In the genomic region with DNA sequence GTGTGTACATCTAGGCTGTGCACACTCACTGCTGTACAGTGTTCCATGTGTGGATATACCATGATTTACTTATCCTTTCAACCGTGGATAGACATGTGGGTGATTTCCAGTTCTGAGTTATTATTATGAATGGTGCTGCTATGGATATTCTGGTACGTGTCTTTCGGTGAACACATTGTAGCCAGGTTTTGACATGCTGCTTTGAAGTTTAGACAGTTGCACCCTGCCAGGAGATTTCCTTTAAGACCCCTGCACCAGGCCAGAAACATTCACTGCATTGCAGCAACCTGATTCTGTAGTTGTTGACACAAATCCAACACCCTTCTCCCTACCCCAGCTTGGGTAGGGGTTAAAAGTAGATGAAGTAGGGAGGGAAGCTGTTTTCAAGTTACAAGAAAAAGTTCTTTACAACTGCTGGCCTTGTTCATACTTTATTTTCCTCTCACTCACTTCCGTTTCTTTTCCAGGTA, we compare ENCODE assay signal across 8 cellular contexts. TPM values are rescaled to one million over a fixed set of nuclear protein-coding genes. Genes with fewer than 3 reads are reported as not detected.
DNase-seq lines count a peak whose midpoint lies in the region; ATAC-seq and TF ChIP-seq lines count a peak whose summit lies in the region.

No MANE protein-coding gene starts in this region.

- peak overlapping the region; percentile 56 for H3K9ac ChIP-seq in mammary epithelial cell (ENCODE audit: insufficient read depth, low read length)

- no peaks in the 10 kb centered on the region for H3K27me3 Mint-ChIP-seq in stimulated activated naive CD8-positive, alpha-beta T cell treated with anti-CD3 and anti-CD28 coated beads, Interleukin-15, Interleukin-2, amounts not matched to agents 100 ng/mL and 50 ng/mL, for 24 hours

- peak overlapping the region; percentile 90 for H3K27ac Mint-ChIP-seq in stimulated activated naive CD8-positive, alpha-beta T cell treated with anti-CD3 and anti-CD28 coated beads, Interleukin-15, Interleukin-2, amounts not matched to agents 100 ng/mL and 50 ng/mL, for 24 hours

- peak overlapping the region; percentile 44 for H3K4me3 Mint-ChIP-seq in stimulated activated naive CD8-positive, alpha-beta T cell treated with anti-CD3 and anti-CD28 coated beads, Interleukin-15, Interleukin-2, amounts not matched to agents 100 ng/mL and 50 ng/mL, for 24 hours

- H3K9me3 Mint-ChIP-seq in stimulated activated naive CD8-positive, alpha-beta T cell treated with anti-CD3 and anti-CD28 coated beads, Interleukin-15, Interleukin-2, amounts not matched to agents 100 ng/mL and 50 ng/mL, for 24 hours = no peaks in the 10 kb centered on the region

- in situ Hi-C loops in mammary epithelial cell (cut with MboI; ENCODE audit: low sequenced_read_pairs in 2 of 2) = no loop called here

- TF ChIP-seq POLR2A in uterus (IDR thresholded peaks at IDR 0.05) = no peak

- H3K27ac ChIP-seq in mammary epithelial cell (ENCODE audit: insufficient read depth, low read depth, low read length) (peak overlapping the region; percentile 91), uterus (no peak overlapping the region)

- dilution Hi-C loops in mammary epithelial cell (cut with HindIII; ENCODE audit: low sequenced_read_pairs) = no loop called here

- intact Hi-C loops in mammary epithelial cell (cut with micrococcal nuclease) = loop anchor here (1.0 kb wide), 1 partner anchor 12 kb away; a partner anchor contains a TSS
- intact Hi-C loops in uterus (cut with DNase I; ENCODE audit: low total_unique reads) = no loop called here

- no peaks in the 10 kb centered on the region for H3K79me2 ChIP-seq in mammary epithelial cell (ENCODE audit: insufficient read depth, low read length)

- H3K4me2 ChIP-seq in mammary epithelial cell (ENCODE audit: insufficient read depth, low read depth, low read length) = peak overlapping the region; percentile 60

- peak; percentile 18 to 27 for ATAC-seq in activated CD4-positive, CD25-positive, alpha-beta regulatory T cell treated with anti-CD3 and anti-CD28 coated beads, Interleukin-2, amount 50 U/mL, for 24 hours
- peak; percentile 25 for ATAC-seq in HG03159 (IDR thresholded peaks at IDR 0.05; ENCODE audit: unreplicated experiment)

- H3K27me3 ChIP-seq in mammary epithelial cell (ENCODE audit: insufficient read depth, low read length) (no peaks in the 10 kb centered on the region), uterus (no peaks in the 10 kb centered on the region)

- H3K4me3 ChIP-seq in mammary epithelial cell (replicated peaks in 1 of 3; ENCODE audit: insufficient read depth in 1 of 3, low read depth in 2 of 3, low read length in 3 of 3) (no peak overlapping the region), uterus (no peak overlapping the region)

- H2AFZ ChIP-seq in mammary epithelial cell (ENCODE audit: low read depth, low read length) = peak overlapping the region; percentile 57

- WGBS in mammary epithelial cell (ENCODE audit: low coverage, missing lambda C conversion rate) = 57% methylated on average over 4 of the region's 4 CpGs

- no peaks in the 10 kb centered on the region for H4K20me1 ChIP-seq in mammary epithelial cell (ENCODE audit: insufficient read depth, low read length)

- TSS peak; percentile 49 for BruUV-seq in mammary epithelial cell (replicated peaks; lab: Mats Ljungman, UMichigan)

- DNase-seq in activated CD4-positive, CD25-positive, alpha-beta regulatory T cell treated with anti-CD3 and anti-CD28 coated beads, Interleukin-2, amount 50 U/mL, for 72 hours = no peak
- DNase-seq in mammary epithelial cell (peak; percentile 44), DMS 273 (lab: John Stamatoyannopoulos, UW; ENCODE audit: unreplicated experiment) (no peak), uterus (no peak), cortex of kidney (lab: John Stamatoyannopoulos, UW) (no peak)

- H3K4me1 Mint-ChIP-seq in stimulated activated naive CD8-positive, alpha-beta T cell treated with anti-CD3 and anti-CD28 coated beads, Interleukin-15, Interleukin-2, amounts not matched to agents 100 ng/mL and 50 ng/mL, for 24 hours (ENCODE audit: low read depth) = peaks cover 61% of the 10 kb centered on the region

- H3K36me3 Mint-ChIP-seq in stimulated activated naive CD8-positive, alpha-beta T cell treated with anti-CD3 and anti-CD28 coated beads, Interleukin-15, Interleukin-2, amounts not matched to agents 100 ng/mL and 50 ng/mL, for 24 hours (ENCODE audit: low read depth) = no peaks in the 10 kb centered on the region

- H3K9me3 ChIP-seq in mammary epithelial cell (replicated peaks; ENCODE audit: insufficient read depth, low read length) = no peaks in the 10 kb centered on the region
- H3K9me3 ChIP-seq in uterus = no peaks in the 10 kb centered on the region

- TF ChIP-seq CTCF in mammary epithelial cell (conservative IDR thresholded peaks at IDR 0.05 in 1 of 2, IDR thresholded peaks at IDR 0.05 in 1 of 2; ENCODE audit: extremely low read depth in 1 of 2, insufficient read depth in 1 of 2, low read depth in 1 of 2, low read length in 2 of 2) (no peak), uterus (IDR thresholded peaks at IDR 0.05) (no peak)

- H3K4me1 ChIP-seq in mammary epithelial cell (ENCODE audit: insufficient read depth, low read length) = peaks cover 31% of the 10 kb centered on the region
- no peaks in the 10 kb centered on the region for H3K4me1 ChIP-seq in uterus

- no peaks in the 10 kb centered on the region for H3K36me3 ChIP-seq in mammary epithelial cell (ENCODE audit: insufficient read depth, low read length)
- H3K36me3 ChIP-seq in uterus = no peaks in the 10 kb centered on the region

- CTCF ChIA-PET in mammary epithelial cell (lab: Charles Lee; ENCODE audit: low non-redundant PET) = no interaction called here

RNA-seq across cellular contexts. Expression of a gene that starts 11.8 kb away (rescaled TPM):
- 100 to 1,000 TPM; 103 to 110 TPM for total RNA-seq in mammary epithelial cell
- 98.9 TPM for polyA plus RNA-seq in mammary epithelial cell
- polyA minus RNA-seq in mammary epithelial cell = 93.9 TPM
- total RNA-seq in uterus = 100 to 1,000 TPM in 1 of 4 donors, 10 to 100 TPM in 3; 52.9 to 121 (median 70.9) TPM

RNA-seq across cellular contexts. Expression of a gene that starts 51.0 kb away (rescaled TPM):
- under 1 TPM; 0.31 to 0.33 TPM for total RNA-seq in mammary epithelial cell
- polyA plus RNA-seq in mammary epithelial cell = 0.24 TPM
- polyA minus RNA-seq in mammary epithelial cell = not detected
- total RNA-seq in uterus = 1 to 10 TPM in 1 of 4 donors, under 1 TPM in 1, not detected in 2; 0.29 to 1.1 TPM
